Comparison of ENCODE assay signal across 1 cellular context in genomic region chr15:65927545-65927944, GRCh38.
TF ChIP-seq lines count a peak whose summit lies in the region.

No MANE protein-coding gene starts in this region.

TF ChIP-seq in HepG2, 621 proteins besides CTCF, POLR2A, EP300 and RAD21:
- TF ChIP-seq POGK (CRISPR knock-in tag; conservative IDR thresholded peaks at IDR 0.05) (no peak), TEAD3 (CRISPR knock-in tag; optimal IDR thresholded peaks at IDR 0.05; ENCODE audit: borderline replicate concordance) (peak; percentile 97), PAXIP1 (CRISPR knock-in tag; conservative IDR thresholded peaks at IDR 0.05) (no peak), RFX1 (IDR thresholded peaks at IDR 0.05) (no peak)
